Comparison of ENCODE assay signal across 22 cellular contexts in genomic region chr20:926646-927045, GRCh38. TPM values are rescaled to one million over a fixed set of nuclear protein-coding genes. Genes with fewer than 3 reads are reported as not detected.
DNase-seq lines count a peak whose midpoint lies in the region; ATAC-seq and TF ChIP-seq lines count a peak whose summit lies in the region.
"Had no signal": no experiment of that assay in that cellular context is flagged by ENCODE, and none has a peak within 500 bp of the region (broad histone marks: within the 10 kb centered on the region; RNA-seq: fewer than 3 reads in every experiment).

No MANE protein-coding gene starts in this region.

- 0 out of 2 replicates have a peak, but pooled peaks cover 5% of the 10 kb centered on the region for H3K4me1 Mint-ChIP-seq in HFFc6 (ENCODE audit: low read depth)
- H3K4me1 Mint-ChIP-seq: CD4-positive, CD25-positive, alpha-beta regulatory T cell; CD8-positive, alpha-beta memory T cell; H9 had no signal

- H3K79me2 ChIP-seq in smooth muscle cell (ENCODE audit: low read depth): no peaks in the 10 kb centered on the region

- TF ChIP-seq CTCF in cardiac muscle cell (IDR thresholded peaks at IDR 0.05; ENCODE audit: low read depth, low read length): no peak
- no peak for TF ChIP-seq CTCF in left ventricle myocardium inferior (IDR thresholded peaks at IDR 0.05; ENCODE audit: borderline replicate concordance)
- no peak for TF ChIP-seq CTCF in HFFc6 (IDR thresholded peaks at IDR 0.05)
- TF ChIP-seq CTCF in smooth muscle cell (IDR thresholded peaks at IDR 0.05; ENCODE audit: borderline replicate concordance, insufficient read depth, poor library complexity, severe bottlenecking): no peak

- H3K36me3 ChIP-seq in cardiac muscle cell: no peaks in the 10 kb centered on the region
- no peaks in the 10 kb centered on the region for H3K36me3 ChIP-seq in left ventricle myocardium inferior
- no peaks in the 10 kb centered on the region for H3K36me3 ChIP-seq in smooth muscle cell (ENCODE audit: low read depth)
- H3K36me3 ChIP-seq: BE2C had no signal

- H2AFZ ChIP-seq in smooth muscle cell (ENCODE audit: low read depth): no peak overlapping the region

- intact Hi-C loops in left ventricle myocardium inferior (cut with micrococcal nuclease): no loop called here

- H3K36me3 Mint-ChIP-seq in HFFc6 (ENCODE audit: low read depth): no peaks in the 10 kb centered on the region

- no peaks in the 10 kb centered on the region for H3K9me3 ChIP-seq in cardiac muscle cell (ENCODE audit: low read depth)
- peaks cover 14% of the 10 kb centered on the region for H3K9me3 ChIP-seq in left ventricle myocardium inferior (replicated peaks)
- peaks cover 9% of the 10 kb centered on the region for H3K9me3 ChIP-seq in smooth muscle cell (replicated peaks; ENCODE audit: low read depth)
- H3K9me3 ChIP-seq: BE2C had no signal

- peak overlapping the region; percentile 62 for H3K27ac ChIP-seq in cardiac muscle cell
- H3K27ac ChIP-seq in left ventricle myocardium inferior (replicated peaks): no peak overlapping the region
- H3K27ac ChIP-seq in smooth muscle cell (ENCODE audit: low read depth): no peak overlapping the region
- H3K27ac ChIP-seq: HL-60 had no signal

- H3K4me1 ChIP-seq in cardiac muscle cell (ENCODE audit: low read depth): peaks cover 18% of the 10 kb centered on the region
- peaks cover 6% of the 10 kb centered on the region for H3K4me1 ChIP-seq in left ventricle myocardium inferior
- H3K4me1 ChIP-seq in smooth muscle cell (ENCODE audit: low read depth): no peaks in the 10 kb centered on the region
- H3K4me1 ChIP-seq: BE2C had no signal

- ATAC-seq in GM18498 (IDR thresholded peaks at IDR 0.05; ENCODE audit: unreplicated experiment): no peak
- ATAC-seq: K562 had no signal

- peaks cover 19% of the 10 kb centered on the region for H3K9me3 Mint-ChIP-seq in HFFc6

- no peak overlapping the region for H3K4me2 ChIP-seq in smooth muscle cell

- DNase-seq in cardiac muscle cell (ENCODE audit: low read depth in 1 of 2, low spot score in 1 of 2): peak in 1 of 2 donors; percentile 36
- DNase-seq in left ventricle myocardium inferior: no peak
- DNase-seq in HFFc6: peak; percentile 30
- peak; percentile 14 for DNase-seq in mesenteric fat pad (ENCODE audit: low spot score)
- no peak for DNase-seq in NCI-H1436 treated with DMSO at 0.1 percent for 48 hours (lab: John Stamatoyannopoulos, UW)
- no peak for DNase-seq in smooth muscle cell (lab: John Stamatoyannopoulos, UW; ENCODE audit: unreplicated experiment)
- DNase-seq: 8988T; BE2C; C1 segment of cervical spinal cord; CD4-positive, CD25-positive, alpha-beta regulatory T cell; CD8-positive, alpha-beta memory T cell; COR-L47; DMS 273 treated with DMSO at 0.1 percent for 48 hours; DMS53; DND-41; H9; IMR-90 had no signal

- H3F3A ChIP-seq in smooth muscle cell (ENCODE audit: low read depth): no peaks in the 10 kb centered on the region

- no peaks in the 10 kb centered on the region for H3K27me3 ChIP-seq in cardiac muscle cell
- peaks cover 41% of the 10 kb centered on the region for H3K27me3 ChIP-seq in left ventricle myocardium inferior (ENCODE audit: low read depth)
- no peaks in the 10 kb centered on the region for H3K27me3 ChIP-seq in smooth muscle cell (ENCODE audit: low read depth)
- H3K27me3 ChIP-seq: BE2C had no signal

- peaks cover 10% of the 10 kb centered on the region for H3K27me3 Mint-ChIP-seq in HFFc6 (ENCODE audit: insufficient read depth)

- 83% methylated on average over 5 of the region's 5 CpGs for WGBS in smooth muscle cell (ENCODE audit: low lambda C conversion rate)

- H3K27ac Mint-ChIP-seq in HFFc6: no peak overlapping the region
- H3K27ac Mint-ChIP-seq: CD4-positive, CD25-positive, alpha-beta regulatory T cell; CD8-positive, alpha-beta memory T cell; H9 had no signal

- no peak overlapping the region for H3K9ac ChIP-seq in smooth muscle cell (ENCODE audit: low read depth)

- H4K20me1 ChIP-seq in smooth muscle cell (ENCODE audit: low read depth): no peaks in the 10 kb centered on the region

- H3K4me3 Mint-ChIP-seq in HFFc6: no peak overlapping the region
- H3K4me3 Mint-ChIP-seq: CD8-positive, alpha-beta memory T cell; H9 had no signal

- H3K4me3 ChIP-seq in cardiac muscle cell (no peak overlapping the region), left ventricle myocardium inferior (no peak overlapping the region), smooth muscle cell (no peak overlapping the region)
- H3K4me3 ChIP-seq: K562 had no signal

RNA-seq across cellular contexts. Expression of gene ANGPT4, which starts 10.5 kb away (rescaled TPM):
- 0.21 and 0.80 TPM in 2 replicates for total RNA-seq in cardiac muscle cell
- polyA plus RNA-seq in cardiac muscle cell: 0.15 TPM in 1 of 2 replicates, not detected in the other
- total RNA-seq in left ventricle myocardium inferior: 0.05 TPM
- not detected for total RNA-seq in HFFc6 (2021; fragmentation: NEBNext Ultra II Directional; extraction: Animal tissue kit (Norgen Biotek cat#: 25700))
- 0.42 TPM for total RNA-seq in mesenteric fat pad
- total RNA-seq in smooth muscle cell: not detected in 2 replicates
- 0.04 and 0.39 TPM in 2 replicates for polyA plus RNA-seq in smooth muscle cell
- total RNA-seq: A673; CD4-positive, CD25-positive, alpha-beta regulatory T cell; CD8-positive, alpha-beta memory T cell; IMR-90; K562 had no signal
- polyA plus RNA-seq: AG04450; CD4-positive, CD25-positive, alpha-beta regulatory T cell; CD8-positive, alpha-beta memory T cell; IMR-90; K562 had no signal

Comparison
In these comparisons a context has a peak if more than half of its experiments do, and no peak if none do; other contexts are left out.
1. DNase-seq: peak in HFFc6 (single experiment) and mesenteric fat pad (single experiment); none in left ventricle myocardium inferior (single experiment), NCI-H1436 treated with DMSO at 0.1 percent for 48 hours (single experiment) and smooth muscle cell (single experiment).